In genomic region chr13:28138756-28139470, GRCh38 we compare ENCODE assay signal across 8 cellular contexts. TPM values are rescaled to one million over a fixed set of nuclear protein-coding genes. Genes with fewer than 3 reads are reported as not detected.
A peak's percentile ranks its signal among the peaks of the same experiment; 100 is the strongest.
DNase-seq lines count a peak whose midpoint lies in the region; ATAC-seq and TF ChIP-seq lines count a peak whose summit lies in the region.

No MANE protein-coding gene starts in this region.

- POLR2A ChIA-PET in AG04449 (lab: Yijun Ruan, JAX) = interaction anchor here (0.5 to 0.6 kb wide), 2 partner anchors 94 to 715 kb away, joined by 3 to 4 read pairs; no protein-coding TSS in a partner anchor
- POLR2A ChIA-PET in activated CD8-positive, alpha-beta T cell treated with anti-CD3 and anti-CD28 coated beads, Interleukin-2, amount 10 ng/mL, durations not matched to agents 7 days and 5 days (lab: Charles Lee) = interaction anchor here (1.0 to 2.5 kb wide), 6 partner anchors 9 to 521 kb away, joined by 3 to 9 read pairs (median 4); partner anchors contain the start of gene POMP

- H3K9me3 ChIP-seq in ectodermal cell (ENCODE audit: control insufficient read depth, low read length) (no peaks in the 10 kb centered on the region), lung (ENCODE audit: control insufficient read depth in 2 of 2, insufficient read depth in 1 of 2, low read length in 1 of 2) (no peaks in the 10 kb centered on the region)

- no peaks in the 10 kb centered on the region for H3K27me3 Mint-ChIP-seq in activated CD8-positive, alpha-beta T cell treated with anti-CD3 and anti-CD28 coated beads, Interleukin-2, amount 10 ng/mL, durations not matched to agents 7 days and 5 days (ENCODE audit: low read depth)

- H3K4me3 ChIP-seq in AG04449 (ENCODE audit: low read depth, low read length) (peak overlapping the region; percentile 90), ectodermal cell (ENCODE audit: insufficient read depth, low read depth, low read length) (peak overlapping the region; percentile 95), lung (peak overlapping the region; percentile 97)

- H3K36me3 ChIP-seq in ectodermal cell (ENCODE audit: control insufficient read depth, insufficient read depth, low read length) = no peaks in the 10 kb centered on the region
- H3K36me3 ChIP-seq in lung (ENCODE audit: control insufficient read depth in 2 of 2, insufficient read depth in 2 of 2, low read length in 2 of 2) = no peaks in the 10 kb centered on the region

- peak overlapping the region; percentile 97 for H3K4me3 Mint-ChIP-seq in activated CD8-positive, alpha-beta T cell treated with anti-CD3 and anti-CD28 coated beads, Interleukin-2, amount 10 ng/mL, durations not matched to agents 7 days and 5 days

- CTCF ChIA-PET in AG04449 (lab: Yijun Ruan, JAX) = interaction anchor here (0.9 kb wide), 1 partner anchor 9 kb away, joined by 3 read pairs; no protein-coding TSS in a partner anchor
- CTCF ChIA-PET in activated CD8-positive, alpha-beta T cell treated with anti-CD3 and anti-CD28 coated beads, Interleukin-2, amount 10 ng/mL, durations not matched to agents 7 days and 5 days (lab: Charles Lee) = interaction anchor here (1.1 kb wide), 1 partner anchor 100 kb away, joined by 3 read pairs; no protein-coding TSS in a partner anchor

- 1% methylated on average over 60 of the region's 60 CpGs for WGBS in ectodermal cell, 2 experiments
- WGBS in lung, 2 donors = 0% methylated on average over 50 to 60 of the region's 60 CpGs

- peaks cover 41% of the 10 kb centered on the region for H3K4me1 Mint-ChIP-seq in activated CD8-positive, alpha-beta T cell treated with anti-CD3 and anti-CD28 coated beads, Interleukin-2, amount 10 ng/mL, durations not matched to agents 7 days and 5 days (ENCODE audit: low read depth)

- TF ChIP-seq CTCF in AG04449 (IDR thresholded peaks at IDR 0.05; ENCODE audit: insufficient read depth, low read length, missing control alignments) = no peak
- no peak for TF ChIP-seq CTCF in lung (IDR thresholded peaks at IDR 0.05; ENCODE audit: control extremely low read depth, extremely low read depth)

- H3K9me3 Mint-ChIP-seq in activated CD8-positive, alpha-beta T cell treated with anti-CD3 and anti-CD28 coated beads, Interleukin-2, amount 10 ng/mL, durations not matched to agents 7 days and 5 days (ENCODE audit: insufficient read depth) = no peaks in the 10 kb centered on the region

- H3K36me3 Mint-ChIP-seq in activated CD8-positive, alpha-beta T cell treated with anti-CD3 and anti-CD28 coated beads, Interleukin-2, amount 10 ng/mL, durations not matched to agents 7 days and 5 days (ENCODE audit: low read depth) = peaks cover 14% of the 10 kb centered on the region

- peak; percentile 30 for ATAC-seq in GM18861 (IDR thresholded peaks at IDR 0.05; ENCODE audit: unreplicated experiment)
- ATAC-seq in HG03103 (IDR thresholded peaks at IDR 0.05; ENCODE audit: low read depth, unreplicated experiment) = peak; percentile 41
- peak; percentile 76 for ATAC-seq in activated CD8-positive, alpha-beta T cell treated with anti-CD3 and anti-CD28 coated beads, Interleukin-2, amount 10 ng/mL, durations not matched to agents 7 days and 5 days
- peak; percentile 78 for ATAC-seq in lung (ENCODE audit: insufficient read depth, low FRiP score)

- DNase-seq in AG04449 (ENCODE audit: low read depth, low spot score) (peak; percentile 64), NCI-H82 (lab: John Stamatoyannopoulos, UW) (peak; percentile 92), lung (ENCODE audit: low spot score) (peak; percentile 89)
- peak; percentile 94 for DNase-seq in activated CD8-positive, alpha-beta T cell treated with anti-CD3 and anti-CD28 coated beads, Interleukin-2, amount 10 ng/mL, durations not matched to agents 7 days and 5 days
- DNase-seq in stimulated activated CD4-positive, alpha-beta T cell treated with anti-CD3 and anti-CD28 coated beads, TNF-alpha, amount 100 ng/mL, for 1 hour (ENCODE audit: low read depth in 3 of 3, low spot score in 1 of 3) = peak; percentile 54 to 83 (median 70)

- H3K27ac Mint-ChIP-seq in activated CD8-positive, alpha-beta T cell treated with anti-CD3 and anti-CD28 coated beads, Interleukin-2, amount 10 ng/mL, durations not matched to agents 7 days and 5 days = peak overlapping the region; percentile 98

- H3K27me3 ChIP-seq in ectodermal cell (ENCODE audit: control insufficient read depth, insufficient read depth, low read length, poor library complexity, severe bottlenecking) = no peaks in the 10 kb centered on the region
- H3K27me3 ChIP-seq in lung (ENCODE audit: control insufficient read depth, insufficient read depth) = no peaks in the 10 kb centered on the region

- H3K4me1 ChIP-seq in ectodermal cell (ENCODE audit: control insufficient read depth, insufficient read depth, low read length) = peaks cover 7% of the 10 kb centered on the region
- peaks cover 4 to 7% of the 10 kb centered on the region in 2 donors for H3K4me1 ChIP-seq in lung (ENCODE audit: control insufficient read depth in 2 of 2, insufficient read depth in 2 of 2, low read length in 2 of 2)

- peak overlapping the region; percentile 93 for H3K27ac ChIP-seq in ectodermal cell (ENCODE audit: insufficient read depth, low read depth, low read length, poor library complexity, severe bottlenecking)
- peak overlapping the region; percentile 99 for H3K27ac ChIP-seq in lung (ENCODE audit: low read depth in 1 of 2, low read length in 1 of 2)

RNA-seq across cellular contexts. Expression of gene PAN3, which starts 0.6 kb away (rescaled TPM):
- 10 to 100 TPM; 40.2 to 42.2 TPM for total RNA-seq in activated CD8-positive, alpha-beta T cell treated with anti-CD3 and anti-CD28 coated beads, Interleukin-2, amount 10 ng/mL, durations not matched to agents 7 days and 5 days
- 29.7 TPM for polyA plus RNA-seq in ectodermal cell (2013, experiment 1 of 4)
- 35.5 TPM for polyA plus RNA-seq in ectodermal cell (2013, experiment 2 of 4)
- 23.1 TPM for polyA plus RNA-seq in ectodermal cell (2013, experiment 3 of 4)
- 26.6 TPM for polyA plus RNA-seq in ectodermal cell (2013, experiment 4 of 4)
- total RNA-seq in lung = 10 to 100 TPM; 32.9 to 65.4 TPM
- 10 to 100 TPM; 10.3 to 14.0 TPM for polyA plus RNA-seq in lung

RNA-seq across cellular contexts. Expression of gene FLT3, which starts 38.5 kb away (rescaled TPM):
- not detected for total RNA-seq in activated CD8-positive, alpha-beta T cell treated with anti-CD3 and anti-CD28 coated beads, Interleukin-2, amount 10 ng/mL, durations not matched to agents 7 days and 5 days
- polyA plus RNA-seq in ectodermal cell (2013, experiment 1 of 4) = 0.59 TPM
- polyA plus RNA-seq in ectodermal cell (2013, experiment 2 of 4) = 0.41 TPM
- 0.59 TPM for polyA plus RNA-seq in ectodermal cell (2013, experiment 3 of 4)
- 0.49 TPM for polyA plus RNA-seq in ectodermal cell (2013, experiment 4 of 4)
- total RNA-seq in lung = under 1 TPM; 0.71 to 0.74 TPM
- polyA plus RNA-seq in lung = 1 to 10 TPM in 1 of 2 donors, under 1 TPM in 1; 0.43 to 1.9 TPM

Comparison
In these comparisons a context has a peak if more than half of its experiments do, and no peak if none do; other contexts are left out.
1. Peak in every context shown above with its lines: DNase-seq, ATAC-seq, H3K4me3 ChIP-seq and H3K27ac ChIP-seq.